11 cellular contexts compared by ENCODE assay signal in the genomic region with DNA sequence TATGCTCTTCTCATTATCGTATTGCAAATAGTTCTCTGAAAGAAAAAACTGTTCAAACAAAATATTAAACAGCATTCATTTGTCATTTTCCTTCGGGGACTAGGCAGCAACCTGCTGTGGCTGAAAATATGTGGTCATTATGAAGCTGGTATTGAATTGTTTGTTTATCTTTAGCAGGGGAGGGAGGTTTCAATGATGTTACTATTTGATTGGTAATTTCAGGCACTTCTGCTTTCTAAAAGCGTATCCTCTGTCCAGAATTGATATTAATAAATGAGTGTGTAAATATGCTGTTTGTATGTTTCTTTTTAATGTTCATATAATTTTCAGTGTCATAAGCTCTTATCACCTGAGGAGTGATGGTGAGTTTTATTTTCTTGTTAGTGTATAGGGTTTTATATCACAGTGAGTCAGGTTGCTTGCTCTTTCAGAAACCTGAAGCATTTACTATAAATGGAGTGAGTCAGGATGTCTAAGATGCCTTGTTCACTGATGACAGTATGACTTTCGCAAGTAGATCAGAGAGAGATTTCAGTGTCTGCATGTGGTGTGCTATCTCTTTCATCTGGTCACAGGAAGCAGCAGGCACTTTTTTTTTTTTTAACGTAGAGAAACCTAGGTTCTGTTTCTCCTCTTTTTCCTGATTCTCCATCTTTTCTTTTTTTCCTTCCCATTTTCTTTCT.
DNase-seq lines count a peak whose midpoint lies in the region; ATAC-seq and TF ChIP-seq lines count a peak whose summit lies in the region.
"Had no signal": no experiment of that assay in that cellular context is flagged by ENCODE, and none has a peak within 500 bp of the region (broad histone marks: within the 10 kb centered on the region; RNA-seq: fewer than 3 reads in every experiment).

No MANE protein-coding gene starts in this region.

- ATAC-seq in HG03432 (IDR thresholded peaks at IDR 0.05; ENCODE audit: unreplicated experiment) = peak; percentile 58

- H3K27ac ChIP-seq in RWPE1 = no peak overlapping the region
- H3K27ac ChIP-seq: neutrophil had no signal

- CTCF ChIA-PET in RWPE1 (lab: Yijun Ruan, JAX) = no interaction called here

- DNase-seq in AML-193 (lab: John Stamatoyannopoulos, UW) (peak; percentile 18 to 21), RWPE1 (ENCODE audit: low spot score) (peak; percentile 44), iris pigment epithelial cell (ENCODE audit: low read depth) (peak; percentile 47), Ammon's horn (ENCODE audit: low spot score) (no peak), DMS79 (lab: John Stamatoyannopoulos, UW) (no peak), pons (ENCODE audit: low spot score) (no peak), DMS53 treated with DMSO at 0.1 percent for 48 hours (lab: John Stamatoyannopoulos, UW; ENCODE audit: unreplicated experiment) (no peak)
- DNase-seq: hippocampal formation, NCI-H524 had no signal

- POLR2A ChIA-PET in RWPE1 (lab: Yijun Ruan, JAX; ENCODE audit: low non-redundant PET) = no interaction called here

- no peak for TF ChIP-seq CTCF in RWPE1 (conservative IDR thresholded peaks at IDR 0.05; ENCODE audit: low read depth)

Comparison
In these comparisons a context has a peak if more than half of its experiments do, and no peak if none do; other contexts are left out.
1. DNase-seq: peak in AML-193 (2 of 2), RWPE1 (single experiment) and iris pigment epithelial cell (single experiment); none in Ammon's horn (single experiment), DMS79 (single experiment), pons (single experiment) and DMS53 treated with DMSO at 0.1 percent for 48 hours (single experiment).